In genomic region chr15:63968122-63968524, GRCh38 we compare ENCODE assay signal across 24 cellular contexts.
DNase-seq lines count a peak whose midpoint lies in the region; ATAC-seq and TF ChIP-seq lines count a peak whose summit lies in the region.
"Had no signal": no experiment of that assay in that cellular context is flagged by ENCODE, and none has a peak within 500 bp of the region (broad histone marks: within the 10 kb centered on the region; RNA-seq: fewer than 3 reads in every experiment).

No MANE protein-coding gene starts in this region.

- H3K27me3 Mint-ChIP-seq in osteocyte (ENCODE audit: unreplicated experiment): no peaks in the 10 kb centered on the region
- H3K27me3 Mint-ChIP-seq in activated T-helper 1 cell treated with anti-CD3 and anti-CD28 coated beads, Interleukin-12 subunit alpha, Interleukin-12 subunit beta, Interleukin-2, Interleukin-4 antibody, amounts not matched to agents 30 ng/mL and 10 ng/mL and 1 ng/mL, durations not matched to agents 14 hours and 24 hours and 36 hours (ENCODE audit: insufficient read depth): peaks cover 5% of the 10 kb centered on the region
- no peaks in the 10 kb centered on the region for H3K27me3 Mint-ChIP-seq in stimulated activated memory B cell treated with anti-CD40 and anti-IgM and Interleukin-4, amounts not matched to agents 10 μg/mL and 1 μg/mL and 100 μg/mL, for 72 hours
- H3K27me3 Mint-ChIP-seq: activated naive CD8-positive, alpha-beta T cell treated with anti-CD3 and anti-CD28 coated beads, Interleukin-2, amount 50 U/mL, for 24 hours; stimulated activated naive CD8-positive, alpha-beta T cell treated with anti-CD3 and anti-CD28 coated beads, Interleukin-15, amount 100 ng/mL, for 72 hours had no signal

- H3K4me3 ChIP-seq in right cardiac atrium (ENCODE audit: low read length): no peak overlapping the region
- H3K4me3 ChIP-seq: BLaER1 treated with 17β-estradiol and CSF1 and Interleukin-3, amounts not matched to agents 10 nM and 100 nM; K562; prostate gland; smooth muscle cell had no signal

- H3K27me3 ChIP-seq in right cardiac atrium (ENCODE audit: control insufficient read depth, insufficient read depth): no peaks in the 10 kb centered on the region
- H3K27me3 ChIP-seq: BLaER1 treated with 17β-estradiol and CSF1 and Interleukin-3, amounts not matched to agents 10 nM and 100 nM had no signal

- DNase-seq in Right ventricle myocardium inferior (ENCODE audit: missing footprints) (no peak), cardiac septum (ENCODE audit: low spot score) (no peak), right cardiac atrium (no peak), osteocyte (ENCODE audit: extremely low spot score, unreplicated experiment) (peak; percentile 46), NCI-H446 (lab: John Stamatoyannopoulos, UW) (no peak)
- DNase-seq in activated T-helper 1 cell treated with anti-CD3 and anti-CD28 coated beads, Interleukin-12 subunit alpha, Interleukin-12 subunit beta, Interleukin-2, Interleukin-4 antibody, amounts not matched to agents 30 ng/mL and 10 ng/mL and 1 ng/mL, durations not matched to agents 14 hours and 24 hours and 36 hours (ENCODE audit: low spot score): no peak
- DNase-seq: activated CD4-positive, CD25-positive, alpha-beta regulatory T cell treated with anti-CD3 and anti-CD28 coated beads, Interleukin-2, amount 50 U/mL, for 72 hours; activated naive CD8-positive, alpha-beta T cell treated with anti-CD3 and anti-CD28 coated beads, Interleukin-2, amount 50 U/mL, for 24 hours; hippocampal formation; NCI-H2171 treated with DMSO at 0.1 percent for 48 hours; NCI-H82; OCI-M1; SHP77 treated with DMSO at 0.1 percent for 48 hours; stimulated activated CD4-positive, alpha-beta T cell treated with anti-CD3 and anti-CD28 coated beads, Interleukin-4, amount 100 ng/mL, for 1 hour; stimulated activated naive CD8-positive, alpha-beta T cell treated with anti-CD3 and anti-CD28 coated beads, Interleukin-15, amount 100 ng/mL, for 72 hours had no signal

- no peak overlapping the region for H3K4me3 Mint-ChIP-seq in osteocyte (ENCODE audit: unreplicated experiment)
- H3K4me3 Mint-ChIP-seq in activated T-helper 1 cell treated with anti-CD3 and anti-CD28 coated beads, Interleukin-12 subunit alpha, Interleukin-12 subunit beta, Interleukin-2, Interleukin-4 antibody, amounts not matched to agents 30 ng/mL and 10 ng/mL and 1 ng/mL, durations not matched to agents 14 hours and 24 hours and 36 hours: no peak overlapping the region
- H3K4me3 Mint-ChIP-seq in stimulated activated memory B cell treated with anti-CD40 and anti-IgM and Interleukin-4, amounts not matched to agents 10 μg/mL and 1 μg/mL and 100 μg/mL, for 72 hours: no peak overlapping the region
- H3K4me3 Mint-ChIP-seq: activated naive CD8-positive, alpha-beta T cell treated with anti-CD3 and anti-CD28 coated beads, Interleukin-2, amount 50 U/mL, for 24 hours; brain; dendritic cell treated with granulocyte-macrophage colony-stimulating factor and Interleukin-4, amounts not matched to agents 40 ng/mL and 50 ng/mL, for 4 days; nephron; stimulated activated naive CD8-positive, alpha-beta T cell treated with anti-CD3 and anti-CD28 coated beads, Interleukin-15, amount 100 ng/mL, for 72 hours had no signal

- no peaks in the 10 kb centered on the region for H3K9me3 ChIP-seq in right cardiac atrium (ENCODE audit: control insufficient read depth, low read length)
- H3K9me3 ChIP-seq: prostate gland had no signal

- intact Hi-C loops in Right ventricle myocardium inferior (cut with DNase I): no loop called here
- intact Hi-C loops in cardiac septum (cut with DNase I): no loop called here
- intact Hi-C loops in right cardiac atrium (cut with DNase I): no loop called here
- intact Hi-C loops in activated T-helper 1 cell treated with anti-CD3 and anti-CD28 coated beads, Interleukin-12 subunit alpha, Interleukin-12 subunit beta, Interleukin-2, Interleukin-4 antibody, amounts not matched to agents 30 ng/mL and 10 ng/mL and 1 ng/mL, durations not matched to agents 14 hours and 24 hours and 36 hours (cut with micrococcal nuclease): no loop called here

- peak overlapping the region; percentile 42 for H3K27ac ChIP-seq in right cardiac atrium (ENCODE audit: low read length)
- H3K27ac ChIP-seq: BLaER1 treated with 17β-estradiol and CSF1 and Interleukin-3, amounts not matched to agents 10 nM and 100 nM; prostate gland had no signal

- 90% methylated on average over 4 of the region's 4 CpGs for WGBS in right cardiac atrium

- peak; percentile 28 for ATAC-seq in Right ventricle myocardium inferior
- no peak for ATAC-seq in right cardiac atrium
- ATAC-seq in GM19467 (IDR thresholded peaks at IDR 0.05; ENCODE audit: unreplicated experiment): no peak
- ATAC-seq in stimulated activated memory B cell treated with anti-CD40 and anti-IgM and Interleukin-4, amounts not matched to agents 10 μg/mL and 1 μg/mL and 100 μg/mL, for 72 hours: no peak
- ATAC-seq: activated naive CD8-positive, alpha-beta T cell treated with anti-CD3 and anti-CD28 coated beads, Interleukin-2, amount 50 U/mL, for 24 hours; K562; stimulated activated naive CD8-positive, alpha-beta T cell treated with anti-CD3 and anti-CD28 coated beads, Interleukin-15, amount 100 ng/mL, for 72 hours had no signal

- H3K36me3 Mint-ChIP-seq in osteocyte (ENCODE audit: unreplicated experiment): peaks cover 20% of the 10 kb centered on the region
- H3K36me3 Mint-ChIP-seq in activated T-helper 1 cell treated with anti-CD3 and anti-CD28 coated beads, Interleukin-12 subunit alpha, Interleukin-12 subunit beta, Interleukin-2, Interleukin-4 antibody, amounts not matched to agents 30 ng/mL and 10 ng/mL and 1 ng/mL, durations not matched to agents 14 hours and 24 hours and 36 hours (ENCODE audit: low read depth): peaks cover 25% of the 10 kb centered on the region
- H3K36me3 Mint-ChIP-seq in stimulated activated memory B cell treated with anti-CD40 and anti-IgM and Interleukin-4, amounts not matched to agents 10 μg/mL and 1 μg/mL and 100 μg/mL, for 72 hours: peaks cover 65% of the 10 kb centered on the region

- H3K4me1 ChIP-seq in right cardiac atrium (ENCODE audit: control insufficient read depth, insufficient read depth, low read length): peaks cover 21% of the 10 kb centered on the region
- H3K4me1 ChIP-seq: prostate gland had no signal

- TF ChIP-seq CTCF in osteocyte (IDR thresholded peaks at IDR 0.05): no peak

- no peak overlapping the region for H3K27ac Mint-ChIP-seq in osteocyte (ENCODE audit: unreplicated experiment)
- no peak overlapping the region for H3K27ac Mint-ChIP-seq in activated T-helper 1 cell treated with anti-CD3 and anti-CD28 coated beads, Interleukin-12 subunit alpha, Interleukin-12 subunit beta, Interleukin-2, Interleukin-4 antibody, amounts not matched to agents 30 ng/mL and 10 ng/mL and 1 ng/mL, durations not matched to agents 14 hours and 24 hours and 36 hours
- H3K27ac Mint-ChIP-seq in stimulated activated memory B cell treated with anti-CD40 and anti-IgM and Interleukin-4, amounts not matched to agents 10 μg/mL and 1 μg/mL and 100 μg/mL, for 72 hours: no peak overlapping the region
- H3K27ac Mint-ChIP-seq: activated naive CD8-positive, alpha-beta T cell treated with anti-CD3 and anti-CD28 coated beads, Interleukin-2, amount 50 U/mL, for 24 hours; dendritic cell treated with granulocyte-macrophage colony-stimulating factor and Interleukin-4, amounts not matched to agents 40 ng/mL and 50 ng/mL, for 4 days; nephron had no signal

- peaks cover 16% of the 10 kb centered on the region for H3K9me3 Mint-ChIP-seq in osteocyte (ENCODE audit: unreplicated experiment)
- peaks cover 19% of the 10 kb centered on the region for H3K9me3 Mint-ChIP-seq in activated T-helper 1 cell treated with anti-CD3 and anti-CD28 coated beads, Interleukin-12 subunit alpha, Interleukin-12 subunit beta, Interleukin-2, Interleukin-4 antibody, amounts not matched to agents 30 ng/mL and 10 ng/mL and 1 ng/mL, durations not matched to agents 14 hours and 24 hours and 36 hours
- H3K9me3 Mint-ChIP-seq in stimulated activated memory B cell treated with anti-CD40 and anti-IgM and Interleukin-4, amounts not matched to agents 10 μg/mL and 1 μg/mL and 100 μg/mL, for 72 hours: peaks cover 4% of the 10 kb centered on the region

- H3K4me1 Mint-ChIP-seq in osteocyte (ENCODE audit: unreplicated experiment): peaks cover 5% of the 10 kb centered on the region
- H3K4me1 Mint-ChIP-seq in activated T-helper 1 cell treated with anti-CD3 and anti-CD28 coated beads, Interleukin-12 subunit alpha, Interleukin-12 subunit beta, Interleukin-2, Interleukin-4 antibody, amounts not matched to agents 30 ng/mL and 10 ng/mL and 1 ng/mL, durations not matched to agents 14 hours and 24 hours and 36 hours (ENCODE audit: low read depth): peaks cover 49% of the 10 kb centered on the region
- peaks cover 28% of the 10 kb centered on the region for H3K4me1 Mint-ChIP-seq in stimulated activated memory B cell treated with anti-CD40 and anti-IgM and Interleukin-4, amounts not matched to agents 10 μg/mL and 1 μg/mL and 100 μg/mL, for 72 hours
